ENCODE assay signal across 24 cellular contexts in genomic region chr18:22063672-22064071, GRCh38.
A peak's percentile ranks its signal among the peaks of the same experiment; 100 is the strongest.
DNase-seq lines count a peak whose midpoint lies in the region; ATAC-seq, FAIRE-seq and TF ChIP-seq lines count a peak whose summit lies in the region.
"Had no signal": no experiment of that assay in that cellular context is flagged by ENCODE, and none has a peak within 500 bp of the region (broad histone marks: within the 10 kb centered on the region; RNA-seq: fewer than 3 reads in every experiment).

No MANE protein-coding gene starts in this region.

- TF ChIP-seq CTCF in HepG2 (CRISPR knock-in tag; IDR thresholded peaks at IDR 0.05), result no peak
- no peak for TF ChIP-seq CTCF in right lobe of liver (IDR thresholded peaks at IDR 0.05)
- TF ChIP-seq CTCF in K562 (IDR thresholded peaks at IDR 0.05 in 2 of 3, conservative IDR thresholded peaks at IDR 0.05 in 1 of 3; ENCODE audit: insufficient read depth in 2 of 3, low read depth in 1 of 3, low read length in 3 of 3), result no peak
- TF ChIP-seq CTCF in smooth muscle cell (IDR thresholded peaks at IDR 0.05; ENCODE audit: borderline replicate concordance, insufficient read depth, poor library complexity, severe bottlenecking), result no peak
- no peak for TF ChIP-seq CTCF in GM13977 (IDR thresholded peaks at IDR 0.05; ENCODE audit: extremely low read depth, insufficient read depth, missing control alignments)

- intact Hi-C loops in HepG2 (cut with micrococcal nuclease; ENCODE audit: unreplicated experiment), result no loop called here
- intact Hi-C loops in right lobe of liver (cut with DNase I), result no loop called here
- intact Hi-C loops in K562 (cut with micrococcal nuclease), result no loop called here

- H3K27me3 ChIP-seq in HepG2 (ENCODE audit: control insufficient read depth in 1 of 2, insufficient read depth in 2 of 2, low read length in 2 of 2), result no peaks in the 10 kb centered on the region; a peak in 1 of 5 replicates
- no peaks in the 10 kb centered on the region for H3K27me3 ChIP-seq in right lobe of liver
- H3K27me3 ChIP-seq in K562 (ENCODE audit: control insufficient read depth in 2 of 2, insufficient read depth in 2 of 2, low read length in 2 of 2), result peaks cover 7 to 10% of the 10 kb centered on the region in 2 experiments; a peak in 4 of 5 replicates
- H3K27me3 ChIP-seq in mesendoderm (ENCODE audit: insufficient read depth, low read length, poor library complexity), result no peaks in the 10 kb centered on the region
- no peaks in the 10 kb centered on the region for H3K27me3 ChIP-seq in smooth muscle cell (ENCODE audit: low read depth)
- H3K27me3 ChIP-seq: BLaER1 treated with 17β-estradiol and CSF1 and Interleukin-3, amounts not matched to agents 10 nM and 100 nM had no signal

- no peak overlapping the region for H4K5ac ChIP-seq in mesendoderm (ENCODE audit: low read length)

- H4K20me1 ChIP-seq in HepG2 (ENCODE audit: insufficient read depth, low read length) (no peaks in the 10 kb centered on the region), K562 (replicated peaks; ENCODE audit: control insufficient read depth, insufficient read depth, low read length) (peaks cover 7% of the 10 kb centered on the region; the same call in 1 of the 2 replicates), smooth muscle cell (ENCODE audit: low read depth) (no peaks in the 10 kb centered on the region)
- H4K20me1 ChIP-seq: BLaER1 treated with 17β-estradiol and CSF1 and Interleukin-3, amounts not matched to agents 10 nM and 100 nM had no signal

- H2BK15ac ChIP-seq in mesendoderm (replicated peaks; ENCODE audit: low read depth), result no peak overlapping the region

- no peak overlapping the region for H2BK120ac ChIP-seq in mesendoderm (ENCODE audit: low read depth, low read length)

- H3K18ac ChIP-seq in mesendoderm (ENCODE audit: low read length), result no peak overlapping the region

- no peak overlapping the region for H3K27ac ChIP-seq in HepG2 (ENCODE audit: extremely low read length, insufficient read depth, low read length)
- H3K27ac ChIP-seq in right lobe of liver, result no peak overlapping the region
- H3K27ac ChIP-seq in K562 (ENCODE audit: extremely low read depth, low read depth, low read length), result no peak overlapping the region
- no peak overlapping the region for H3K27ac ChIP-seq in mesendoderm (ENCODE audit: low read depth, low read length)
- H3K27ac ChIP-seq in smooth muscle cell (ENCODE audit: low read depth), result peak overlapping the region; percentile 13
- H3K27ac ChIP-seq: 22Rv1; A549; BLaER1 treated with 17β-estradiol and CSF1 and Interleukin-3, amounts not matched to agents 10 nM and 100 nM; C4-2B had no signal

- peak overlapping the region; percentile 70 for H3K56ac ChIP-seq in mesendoderm (ENCODE audit: low read length)

- no peaks in the 10 kb centered on the region for H3F3A ChIP-seq in smooth muscle cell (ENCODE audit: low read depth)

- H3K4me2 ChIP-seq in HepG2 (ENCODE audit: low read depth, low read length) (no peak overlapping the region), K562 (ENCODE audit: insufficient read depth, low read length) (no peak overlapping the region), mesendoderm (ENCODE audit: low read length) (no peak overlapping the region), smooth muscle cell (peak overlapping the region; percentile 34)
- H3K4me2 ChIP-seq: A549; BLaER1 treated with 17β-estradiol and CSF1 and Interleukin-3, amounts not matched to agents 10 nM and 100 nM had no signal

- POLR2A ChIA-PET in HepG2 (lab: Yijun Ruan, JAX), result no interaction called here
- POLR2A ChIA-PET in K562 (lab: Yijun Ruan, JAX), result interaction anchor here (0.5 to 0.7 kb wide), 2 partner anchors 92 to 200 kb away, joined by 3 read pairs; no protein-coding TSS in a partner anchor
- POLR2A ChIA-PET in HEK293T (lab: Yijun Ruan, JAX), result no interaction called here

- 90% methylated on average over 3 of the region's 3 CpGs for WGBS in HepG2 (ENCODE audit: low lambda C conversion rate)
- no CpG with 5 or more reads among the region's 3 CpGs for WGBS in right lobe of liver (ENCODE audit: insufficient coverage, low coverage, low lambda C conversion rate, missing lambda C conversion rate)
- WGBS in K562 (ENCODE audit: insufficient coverage, low coverage, missing lambda C conversion rate), result 35% methylated on average over 3 of the region's 3 CpGs
- no CpG with 5 or more reads among the region's 3 CpGs for WGBS in mesendoderm (ENCODE audit: extremely low coverage, insufficient coverage, low lambda C conversion rate)
- WGBS in smooth muscle cell (ENCODE audit: low lambda C conversion rate), result 87% methylated on average over 3 of the region's 3 CpGs

- ATAC-seq in HepG2 (no peak), right lobe of liver (no peak), K562 (no peak)
- ATAC-seq: A549; CD8-positive, alpha-beta T cell; GM12878 had no signal

- no peak overlapping the region for H2AK5ac ChIP-seq in mesendoderm (ENCODE audit: low read length)

- BruUV-seq in HepG2 (replicated peaks; lab: Mats Ljungman, UMichigan), result no TSS peak
- BruUV-seq in K562 (replicated peaks; lab: Mats Ljungman, UMichigan), result no TSS peak

- no peak overlapping the region for H3K4me3 ChIP-seq in HepG2 (replicated peaks in 1 of 3; ENCODE audit: insufficient read depth in 1 of 3, low read depth in 2 of 3, low read length in 3 of 3)
- H3K4me3 ChIP-seq in right lobe of liver, result no peak overlapping the region
- no peak overlapping the region for H3K4me3 ChIP-seq in K562
- H3K4me3 ChIP-seq in mesendoderm (ENCODE audit: low read length), result no peak overlapping the region
- H3K4me3 ChIP-seq in smooth muscle cell, result no peak overlapping the region
- H3K4me3 ChIP-seq: A549; BLaER1 treated with 17β-estradiol and CSF1 and Interleukin-3, amounts not matched to agents 10 nM and 100 nM; GM12878 had no signal

- in situ Hi-C loops in HepG2 (cut with HindIII; ENCODE audit: extremely low pct_ligation_motif_present, low pct_unique_long_range_greater_than_20kb) (no loop called here), K562 (cut with MboI) (no loop called here), GM13977 (cut with MboI; ENCODE audit: low pct_unique_long_range_greater_than_20kb, low sequenced_read_pairs, unreplicated experiment) (no loop called here)

- no peak for FAIRE-seq in HepG2 (lab: Jason Lieb, UNC)
- FAIRE-seq in K562 (lab: Jason Lieb, UNC), result no peak
- FAIRE-seq: A549, GM12878, GM12892 had no signal

- peaks cover 40% of the 10 kb centered on the region for H3K4me1 ChIP-seq in HepG2 (ENCODE audit: insufficient read depth, low read length)
- H3K4me1 ChIP-seq in right lobe of liver, result no peaks in the 10 kb centered on the region
- peaks cover 4 to 8% of the 10 kb centered on the region in 2 experiments; a peak in 3 of 5 replicates for H3K4me1 ChIP-seq in K562 (replicated peaks in 1 of 2; ENCODE audit: control insufficient read depth in 2 of 2, insufficient read depth in 2 of 2, low read length in 2 of 2)
- H3K4me1 ChIP-seq in mesendoderm (ENCODE audit: control insufficient read depth, low read depth, low read length), result peaks cover 11% of the 10 kb centered on the region
- H3K4me1 ChIP-seq in smooth muscle cell (ENCODE audit: low read depth), result peaks cover 14% of the 10 kb centered on the region
- H3K4me1 ChIP-seq: A549; BLaER1 treated with 17β-estradiol and CSF1 and Interleukin-3, amounts not matched to agents 10 nM and 100 nM had no signal

- no peaks in the 10 kb centered on the region for H3K9me1 ChIP-seq in K562 (ENCODE audit: control insufficient read depth, insufficient read depth, low read length)

- no peaks in the 10 kb centered on the region for H3K9me3 ChIP-seq in HepG2 (ENCODE audit: low read length)
- no peaks in the 10 kb centered on the region for H3K9me3 ChIP-seq in right lobe of liver
- H3K9me3 ChIP-seq in K562 (replicated peaks; ENCODE audit: control insufficient read depth, insufficient read depth, low read depth, low read length), result no peaks in the 10 kb centered on the region
- no peaks in the 10 kb centered on the region for H3K9me3 ChIP-seq in smooth muscle cell (replicated peaks; ENCODE audit: low read depth)
- H3K9me3 ChIP-seq: A549 had no signal

- H2BK5ac ChIP-seq in mesendoderm (ENCODE audit: low read length), result no peak overlapping the region

- H3K9ac ChIP-seq in HepG2 (ENCODE audit: insufficient read depth, low read depth, low read length) (no peak overlapping the region), K562 (ENCODE audit: insufficient read depth in 1 of 2, low read depth in 2 of 2, low read length in 2 of 2) (no peak overlapping the region), mesendoderm (ENCODE audit: low read length) (no peak overlapping the region), smooth muscle cell (ENCODE audit: low read depth) (no peak overlapping the region)
- H3K9ac ChIP-seq: BLaER1 treated with 17β-estradiol and CSF1 and Interleukin-3, amounts not matched to agents 10 nM and 100 nM had no signal

- no peaks in the 10 kb centered on the region for H3K36me3 ChIP-seq in HepG2 (replicated peaks in 1 of 2; ENCODE audit: control insufficient read depth in 1 of 2, insufficient read depth in 2 of 2, low read length in 2 of 2)
- H3K36me3 ChIP-seq in right lobe of liver, result no peaks in the 10 kb centered on the region
- no peaks in the 10 kb centered on the region for H3K36me3 ChIP-seq in K562 (ENCODE audit: control insufficient read depth, insufficient read depth, low read length)
- H3K36me3 ChIP-seq in mesendoderm (ENCODE audit: control insufficient read depth, insufficient read depth, low read length), result no peaks in the 10 kb centered on the region
- H3K36me3 ChIP-seq in smooth muscle cell (ENCODE audit: low read depth), result no peaks in the 10 kb centered on the region
- H3K36me3 ChIP-seq: BLaER1 treated with 17β-estradiol and CSF1 and Interleukin-3, amounts not matched to agents 10 nM and 100 nM had no signal

- H3K23ac ChIP-seq in mesendoderm (ENCODE audit: low read length), result no peak overlapping the region

- H3K79me1 ChIP-seq in mesendoderm (ENCODE audit: low read length), result no peaks in the 10 kb centered on the region

- H3K4ac ChIP-seq in mesendoderm (ENCODE audit: low read depth, low read length), result no peak overlapping the region

- TF ChIP-seq POLR2A in HepG2 (IDR thresholded peaks at IDR 0.05; ENCODE audit: insufficient read depth in 1 of 2, low read depth in 2 of 2, low read length in 2 of 2) (no peak), right lobe of liver (IDR thresholded peaks at IDR 0.05) (no peak), K562 (conservative IDR thresholded peaks at IDR 0.05) (no peak)

- no peak for TF ChIP-seq EP300 in HepG2 (IDR thresholded peaks at IDR 0.05; ENCODE audit: low read depth in 2 of 2, low read length in 2 of 2)
- TF ChIP-seq EP300 in HepG2 (CRISPR knock-in tag; IDR thresholded peaks at IDR 0.05; ENCODE audit: borderline replicate concordance), result no peak
- TF ChIP-seq EP300 in K562 (IDR thresholded peaks at IDR 0.05; ENCODE audit: low read length), result no peak

- DNase-seq in HepG2 (ENCODE audit: low spot score) (no peak), right lobe of liver (no peak), K562 (ENCODE audit: extremely low read depth in 1 of 4, low spot score in 3 of 4) (no peak), mesendoderm (no peak), smooth muscle cell (lab: John Stamatoyannopoulos, UW; ENCODE audit: unreplicated experiment) (no peak), GM13977 (ENCODE audit: low spot score) (no peak), NCI-H2107 treated with DMSO at 0.1 percent for 48 hours (lab: John Stamatoyannopoulos, UW; ENCODE audit: unreplicated experiment) (no peak), HEK293T (ENCODE audit: extremely low spot score) (no peak)
- DNase-seq: AML-193; CD4-positive, alpha-beta T cell; CD8-positive, alpha-beta T cell; DMS 273 treated with DMSO at 0.1 percent for 48 hours; DMS153; DMS53; DMS79; DND-41; EL; GDM1 had no signal

- no peak for TF ChIP-seq RAD21 in HepG2 (CRISPR knock-in tag; IDR thresholded peaks at IDR 0.05)
- no peak for TF ChIP-seq RAD21 in K562 (CRISPR knock-in tag; conservative IDR thresholded peaks at IDR 0.05 in 1 of 2, IDR thresholded peaks at IDR 0.05 in 1 of 2)

- H3K79me2 ChIP-seq in HepG2 (ENCODE audit: insufficient read depth, low read length), result no peaks in the 10 kb centered on the region
- H3K79me2 ChIP-seq in K562 (ENCODE audit: control insufficient read depth, insufficient read depth, low read length), result no peaks in the 10 kb centered on the region
- H3K79me2 ChIP-seq in mesendoderm (ENCODE audit: control insufficient read depth, insufficient read depth, low read length), result no peaks in the 10 kb centered on the region
- H3K79me2 ChIP-seq in smooth muscle cell (ENCODE audit: low read depth), result no peaks in the 10 kb centered on the region

- H2AFZ ChIP-seq in HepG2 (ENCODE audit: low read length) (no peak overlapping the region), K562 (ENCODE audit: low read depth, low read length) (no peak overlapping the region), smooth muscle cell (ENCODE audit: low read depth) (no peak overlapping the region)

- CTCF ChIA-PET in HepG2 (lab: Yijun Ruan, JAX; ENCODE audit: low intra/inter-chr PET ratio, low total read pairs) (no interaction called here), K562 (lab: Yijun Ruan, JAX; ENCODE audit: low intra/inter-chr PET ratio) (no interaction called here), HEK293T (lab: Yijun Ruan, JAX) (interaction anchor here (0.6 kb wide), 1 partner anchor 65 kb away, joined by 3 read pairs; no protein-coding TSS in a partner anchor)

- no peak overlapping the region for H4K8ac ChIP-seq in mesendoderm (ENCODE audit: low read depth, low read length)
